Comparison of ENCODE assay signal across 24 cellular contexts in the genomic region with DNA sequence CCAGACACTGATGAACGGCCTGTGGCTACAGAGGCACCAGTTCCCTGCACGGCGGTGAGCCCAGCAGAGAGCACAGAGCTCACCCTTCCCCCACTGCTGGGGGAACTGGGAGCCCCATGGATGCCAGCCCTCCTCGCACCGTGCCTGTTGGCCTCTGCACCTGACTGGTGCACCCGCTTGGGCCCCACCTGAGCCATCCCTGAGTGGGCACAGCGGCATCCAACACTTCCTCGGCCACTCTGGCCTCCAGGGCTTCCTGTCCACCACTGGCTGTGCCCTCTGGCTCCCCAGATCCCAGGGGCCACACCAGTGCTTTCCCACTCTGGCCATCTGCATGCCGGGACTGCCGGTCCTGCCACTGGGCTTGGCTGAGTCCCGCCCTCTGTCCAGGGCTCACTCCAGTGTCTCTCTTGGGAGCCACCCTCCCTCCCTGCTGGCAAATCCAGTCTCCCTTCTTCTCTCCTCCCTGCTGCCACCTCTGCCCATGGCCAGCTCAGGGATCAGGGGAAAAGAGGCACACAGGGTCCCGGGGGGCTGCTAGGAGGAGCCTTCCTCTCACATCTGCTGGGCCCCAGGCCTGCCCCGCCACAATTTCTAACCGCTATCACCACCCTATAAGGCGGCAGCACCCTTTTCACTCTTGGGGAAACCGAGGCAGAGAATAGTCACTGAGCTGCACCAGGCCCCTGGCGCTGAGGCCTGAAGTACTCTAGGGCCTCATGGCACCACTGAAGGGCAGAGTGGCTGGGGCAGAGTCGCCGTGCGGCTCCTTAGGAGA. TPM values are rescaled to one million over a fixed set of nuclear protein-coding genes. Genes with fewer than 3 reads are reported as not detected.
DNase-seq lines count a peak whose midpoint lies in the region; ATAC-seq and TF ChIP-seq lines count a peak whose summit lies in the region.
"Had no signal": no experiment of that assay in that cellular context is flagged by ENCODE, and none has a peak within 500 bp of the region (broad histone marks: within the 10 kb centered on the region; RNA-seq: fewer than 3 reads in every experiment).

No MANE protein-coding gene starts in this region.

- no peak for TF ChIP-seq CTCF in endodermal cell (conservative IDR thresholded peaks at IDR 0.05)

- intact Hi-C loops in sciatic nerve (cut with DNase I), result no loop called here
- intact Hi-C loops in CD4-positive, alpha-beta memory T cell (cut with micrococcal nuclease), result no loop called here

- no peaks in the 10 kb centered on the region for H3K36me3 Mint-ChIP-seq in activated CD8-positive, alpha-beta memory T cell treated with anti-CD3 and anti-CD28 coated beads, Interleukin-2, amount 10 ng/mL, durations not matched to agents 7 days and 5 days
- peaks cover 3% of the 10 kb centered on the region for H3K36me3 Mint-ChIP-seq in endodermal cell (ENCODE audit: low read depth)
- peaks cover 1 to 6% of the 10 kb centered on the region in 2 donors for H3K36me3 Mint-ChIP-seq in CD4-positive, alpha-beta memory T cell

- H3K4me1 ChIP-seq in endodermal cell (ENCODE audit: control insufficient read depth, insufficient read depth, low read length), result no peaks in the 10 kb centered on the region
- no peaks in the 10 kb centered on the region for H3K4me1 ChIP-seq in CD4-positive, alpha-beta memory T cell (ENCODE audit: insufficient read depth, low read length)
- H3K4me1 ChIP-seq: esophagus muscularis mucosa had no signal

- no peak for ATAC-seq in activated CD8-positive, alpha-beta memory T cell treated with anti-CD3 and anti-CD28 coated beads, Interleukin-2, amount 10 ng/mL, durations not matched to agents 7 days and 5 days
- ATAC-seq in sciatic nerve (no peak), GM21723 (IDR thresholded peaks at IDR 0.05; ENCODE audit: unreplicated experiment) (no peak)
- ATAC-seq: effector memory CD8-positive, alpha-beta T cell; naive thymus-derived CD4-positive, alpha-beta T cell; stimulated activated naive CD8-positive, alpha-beta T cell treated with anti-CD3 and anti-CD28 coated beads, Interleukin-15, amount 100 ng/mL, for 72 hours had no signal

- POLR2A ChIA-PET in CD4-positive, alpha-beta memory T cell (lab: Charles Lee; ENCODE audit: partially characterized antibody), result interaction anchor here (0.6 kb wide), 1 partner anchor 75 kb away, joined by 3 read pairs; no protein-coding TSS in a partner anchor

- H3K4me3 Mint-ChIP-seq in activated CD8-positive, alpha-beta memory T cell treated with anti-CD3 and anti-CD28 coated beads, Interleukin-2, amount 10 ng/mL, durations not matched to agents 7 days and 5 days, result no peak overlapping the region
- no peak overlapping the region for H3K4me3 Mint-ChIP-seq in endodermal cell
- H3K4me3 Mint-ChIP-seq in CD4-positive, alpha-beta memory T cell, result no peak overlapping the region
- H3K4me3 Mint-ChIP-seq: activated CD4-positive, alpha-beta T cell treated with anti-CD3 and anti-CD28 coated beads, Interleukin-2, amount 10 ng/mL, durations not matched to agents 7 days and 5 days; effector memory CD8-positive, alpha-beta T cell; immature natural killer cell; naive thymus-derived CD4-positive, alpha-beta T cell; stimulated activated naive CD8-positive, alpha-beta T cell treated with anti-CD3 and anti-CD28 coated beads, Interleukin-15, amount 100 ng/mL, for 72 hours had no signal

- H3K9me3 Mint-ChIP-seq in activated CD8-positive, alpha-beta memory T cell treated with anti-CD3 and anti-CD28 coated beads, Interleukin-2, amount 10 ng/mL, durations not matched to agents 7 days and 5 days (ENCODE audit: low read depth), result no peaks in the 10 kb centered on the region
- no peaks in the 10 kb centered on the region for H3K9me3 Mint-ChIP-seq in endodermal cell
- no peaks in the 10 kb centered on the region for H3K9me3 Mint-ChIP-seq in CD4-positive, alpha-beta memory T cell
- H3K9me3 Mint-ChIP-seq: activated CD4-positive, alpha-beta T cell treated with anti-CD3 and anti-CD28 coated beads, Interleukin-2, amount 10 ng/mL, durations not matched to agents 7 days and 5 days; effector memory CD8-positive, alpha-beta T cell; immature natural killer cell; stimulated activated naive CD8-positive, alpha-beta T cell treated with anti-CD3 and anti-CD28 coated beads, Interleukin-15, amount 100 ng/mL, for 72 hours had no signal

- H3K4me3 ChIP-seq in H7 (ENCODE audit: insufficient read depth, low read depth, low read length) (no peak overlapping the region), endodermal cell (ENCODE audit: low read length) (no peak overlapping the region)
- H3K4me3 ChIP-seq in CD4-positive, alpha-beta memory T cell (ENCODE audit: low read length in 2 of 2), result no peak overlapping the region
- H3K4me3 ChIP-seq: esophagus muscularis mucosa, SK-N-MC, tibial artery had no signal

- no peak overlapping the region for H3K27ac ChIP-seq in endodermal cell (ENCODE audit: low read depth, low read length)
- no peak overlapping the region for H3K27ac ChIP-seq in CD4-positive, alpha-beta memory T cell (ENCODE audit: low read depth, low read length)
- H3K27ac ChIP-seq: brain microvascular endothelial cell, esophagus muscularis mucosa, SK-N-MC, tibial artery, VCaP had no signal

- H3K4me1 Mint-ChIP-seq in activated CD8-positive, alpha-beta memory T cell treated with anti-CD3 and anti-CD28 coated beads, Interleukin-2, amount 10 ng/mL, durations not matched to agents 7 days and 5 days, result no peaks in the 10 kb centered on the region
- H3K4me1 Mint-ChIP-seq in endodermal cell, result no peaks in the 10 kb centered on the region
- peaks cover 0 to 5% (median 3%) of the 10 kb centered on the region in 4 donors for H3K4me1 Mint-ChIP-seq in CD4-positive, alpha-beta memory T cell
- H3K4me1 Mint-ChIP-seq: activated CD4-positive, alpha-beta T cell treated with anti-CD3 and anti-CD28 coated beads, Interleukin-2, amount 10 ng/mL, durations not matched to agents 7 days and 5 days; immature natural killer cell had no signal

- no peak overlapping the region for H3K9ac ChIP-seq in endodermal cell (ENCODE audit: extremely low read depth, low read length, poor library complexity, severe bottlenecking)

- no peaks in the 10 kb centered on the region for H3K36me3 ChIP-seq in H7 (replicated peaks; ENCODE audit: control insufficient read depth, insufficient read depth, low read length)
- H3K36me3 ChIP-seq in endodermal cell (ENCODE audit: control insufficient read depth, insufficient read depth, low read length), result no peaks in the 10 kb centered on the region
- H3K36me3 ChIP-seq in CD4-positive, alpha-beta memory T cell (ENCODE audit: insufficient read depth, low read length), result peaks cover 3% of the 10 kb centered on the region
- H3K36me3 ChIP-seq: brain microvascular endothelial cell had no signal

- H3K9me3 ChIP-seq in endodermal cell (ENCODE audit: control insufficient read depth, low read length), result peaks cover 7% of the 10 kb centered on the region
- no peaks in the 10 kb centered on the region for H3K9me3 ChIP-seq in CD4-positive, alpha-beta memory T cell (ENCODE audit: control insufficient read depth in 1 of 2, low read length in 2 of 2)
- H3K9me3 ChIP-seq: esophagus muscularis mucosa, tibial artery had no signal

- WGBS in endodermal cell (ENCODE audit: insufficient coverage in 1 of 2, insufficient read length in 1 of 2), 2 experiments, result 92% methylated on average over 7 to 20 of the region's 20 CpGs

- H3K27me3 Mint-ChIP-seq in activated CD8-positive, alpha-beta memory T cell treated with anti-CD3 and anti-CD28 coated beads, Interleukin-2, amount 10 ng/mL, durations not matched to agents 7 days and 5 days, result no peaks in the 10 kb centered on the region
- no peaks in the 10 kb centered on the region for H3K27me3 Mint-ChIP-seq in endodermal cell (ENCODE audit: insufficient read depth)
- H3K27me3 Mint-ChIP-seq in CD4-positive, alpha-beta memory T cell, result no peaks in the 10 kb centered on the region
- H3K27me3 Mint-ChIP-seq: activated CD4-positive, alpha-beta T cell treated with anti-CD3 and anti-CD28 coated beads, Interleukin-2, amount 10 ng/mL, durations not matched to agents 7 days and 5 days; effector memory CD8-positive, alpha-beta T cell; naive thymus-derived CD4-positive, alpha-beta T cell; stimulated activated naive CD8-positive, alpha-beta T cell treated with anti-CD3 and anti-CD28 coated beads, Interleukin-15, amount 100 ng/mL, for 72 hours had no signal

- CTCF ChIA-PET in activated CD8-positive, alpha-beta memory T cell treated with anti-CD3 and anti-CD28 coated beads, Interleukin-2, amount 10 ng/mL, durations not matched to agents 7 days and 5 days (lab: Charles Lee), result interaction anchor here (1.3 kb wide), 1 partner anchor 91 kb away, joined by 3 read pairs; no protein-coding TSS in a partner anchor
- CTCF ChIA-PET in CD4-positive, alpha-beta memory T cell (lab: Charles Lee; ENCODE audit: partially characterized antibody), result no interaction called here

- peak; percentile 26 for DNase-seq in activated CD8-positive, alpha-beta memory T cell treated with anti-CD3 and anti-CD28 coated beads, Interleukin-2, amount 10 ng/mL, durations not matched to agents 7 days and 5 days
- no peak for DNase-seq in activated CD8-positive, alpha-beta memory T cell treated with anti-CD3 and anti-CD28 coated beads for 24 hours
- peak; percentile 57 for DNase-seq in H7
- DNase-seq in endodermal cell, result peak; percentile 29
- peak; percentile 50 for DNase-seq in sciatic nerve (ENCODE audit: low spot score)
- no peak for DNase-seq in NCI-H1417 treated with DMSO at 0.1 percent for 48 hours (lab: John Stamatoyannopoulos, UW)
- no peak for DNase-seq in CD4-positive, alpha-beta memory T cell
- DNase-seq: activated CD4-positive, alpha-beta T cell treated with anti-CD3 and anti-CD28 coated beads, Interleukin-2, amount 10 ng/mL, durations not matched to agents 7 days and 5 days; activated gamma-delta T cell treated with Interleukin-2 at 50 U/mL for 16 hours; brain microvascular endothelial cell; COR-L47; effector memory CD8-positive, alpha-beta T cell; foreskin melanocyte; immature natural killer cell; MV-4-11; NCI-H1694 treated with DMSO at 0.1 percent for 48 hours; NCI-H526 had no signal

- H3K27ac Mint-ChIP-seq in activated CD8-positive, alpha-beta memory T cell treated with anti-CD3 and anti-CD28 coated beads, Interleukin-2, amount 10 ng/mL, durations not matched to agents 7 days and 5 days, result no peak overlapping the region
- no peak overlapping the region for H3K27ac Mint-ChIP-seq in endodermal cell
- H3K27ac Mint-ChIP-seq in CD4-positive, alpha-beta memory T cell, result peak overlapping the region in 1 of 7 donors; percentile 6
- H3K27ac Mint-ChIP-seq: activated CD4-positive, alpha-beta T cell treated with anti-CD3 and anti-CD28 coated beads, Interleukin-2, amount 10 ng/mL, durations not matched to agents 7 days and 5 days; effector memory CD8-positive, alpha-beta T cell; immature natural killer cell; naive thymus-derived CD4-positive, alpha-beta T cell had no signal

- no peaks in the 10 kb centered on the region for H3K27me3 ChIP-seq in H7 (ENCODE audit: control insufficient read depth, insufficient read depth, low read length)
- no peaks in the 10 kb centered on the region for H3K27me3 ChIP-seq in endodermal cell (ENCODE audit: control insufficient read depth, insufficient read depth, low read length, poor library complexity, severe bottlenecking)
- H3K27me3 ChIP-seq in CD4-positive, alpha-beta memory T cell (ENCODE audit: insufficient read depth, low read length), result no peaks in the 10 kb centered on the region
- H3K27me3 ChIP-seq: brain microvascular endothelial cell, esophagus muscularis mucosa, tibial artery had no signal

RNA-seq across cellular contexts. Expression of gene GNB1L, which starts 33.0 kb away (rescaled TPM):
- total RNA-seq in activated CD8-positive, alpha-beta memory T cell treated with anti-CD3 and anti-CD28 coated beads, Interleukin-2, amount 10 ng/mL, durations not matched to agents 7 days and 5 days, result 10 to 100 TPM; 13.7 to 14.7 TPM
- 31.4 and 38.2 TPM in 2 replicates for total RNA-seq in H7 (2014; rRNA removed; shearing (Covaris generic))
- 10 to 100 TPM in 1 of 2 donors, 1 to 10 TPM in 1; 9.5 to 12.2 TPM for total RNA-seq in endodermal cell
- polyA plus RNA-seq in endodermal cell (2013, experiment 1 of 2), result 10.1 TPM
- polyA plus RNA-seq in endodermal cell (2013, experiment 2 of 2), result 7.7 TPM
- 6.2 TPM for total RNA-seq in sciatic nerve
- 1 to 10 TPM; 7.9 to 8.7 TPM for total RNA-seq in CD4-positive, alpha-beta memory T cell
- polyA plus RNA-seq in CD4-positive, alpha-beta memory T cell, result 10 to 100 TPM; 12.7 to 14.6 TPM

RNA-seq across cellular contexts. Expression of gene RTL10, which starts 33.0 kb away (rescaled TPM):
- total RNA-seq in activated CD8-positive, alpha-beta memory T cell treated with anti-CD3 and anti-CD28 coated beads, Interleukin-2, amount 10 ng/mL, durations not matched to agents 7 days and 5 days, result 10 to 100 TPM; 12.8 to 15.9 TPM
- 12.3 and 12.7 TPM in 2 replicates for total RNA-seq in H7 (2014; rRNA removed; shearing (Covaris generic))
- total RNA-seq in endodermal cell (10 to 100 TPM; 20.6 to 22.2 TPM), sciatic nerve (22.9 TPM)
- polyA plus RNA-seq in endodermal cell (2013, experiment 1 of 2), result 12.4 TPM
- 12.1 TPM for polyA plus RNA-seq in endodermal cell (2013, experiment 2 of 2)
- total RNA-seq in CD4-positive, alpha-beta memory T cell, result 10 to 100 TPM; 26.9 to 27.6 TPM
- 10 to 100 TPM in 1 of 2 donors, 1 to 10 TPM in 1; 4.3 to 13.0 TPM for polyA plus RNA-seq in CD4-positive, alpha-beta memory T cell

Comparison
In these comparisons a context has a peak if more than half of its experiments do, and no peak if none do; other contexts are left out.
1. DNase-seq: peak in activated CD8-positive, alpha-beta memory T cell treated with anti-CD3 and anti-CD28 coated beads, Interleukin-2, amount 10 ng/mL, durations not matched to agents 7 days and 5 days (single experiment), H7 (single experiment), endodermal cell (single experiment) and sciatic nerve (single experiment); none in activated CD8-positive, alpha-beta memory T cell treated with anti-CD3 and anti-CD28 coated beads for 24 hours (single experiment), NCI-H1417 treated with DMSO at 0.1 percent for 48 hours (single experiment) and CD4-positive, alpha-beta memory T cell (0 of 5).